In the genomic region with DNA sequence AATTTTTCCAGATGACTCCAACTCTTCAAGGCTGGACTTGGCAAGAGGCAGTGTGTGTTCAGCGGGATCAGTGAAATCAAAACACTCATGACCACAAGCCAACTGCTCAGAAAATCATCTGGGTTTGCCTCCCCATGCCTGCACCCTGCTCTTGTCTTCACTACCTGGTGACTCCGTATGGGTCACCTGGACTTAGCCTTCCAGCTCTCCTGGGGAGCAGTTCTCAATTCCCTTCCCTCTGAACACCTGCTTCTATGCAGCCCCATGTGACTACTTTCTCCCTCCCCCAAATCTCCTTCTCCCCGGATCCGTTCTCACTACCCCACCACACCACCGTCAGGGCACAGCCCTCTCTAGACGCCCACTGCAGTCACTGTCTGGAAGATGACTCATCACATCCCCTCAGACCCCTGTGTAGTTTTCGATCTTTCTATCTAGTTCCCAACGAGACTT, we compare ENCODE assay signal across 10 cellular contexts.
DNase-seq lines count a peak whose midpoint lies in the region; ATAC-seq and TF ChIP-seq lines count a peak whose summit lies in the region.
"Had no signal": no experiment of that assay in that cellular context is flagged by ENCODE, and none has a peak within 500 bp of the region (broad histone marks: within the 10 kb centered on the region; RNA-seq: fewer than 3 reads in every experiment).

No MANE protein-coding gene starts in this region.

- ATAC-seq in GM18867 (IDR thresholded peaks at IDR 0.05; ENCODE audit: unreplicated experiment) (peak; percentile 47), HG02588 (IDR thresholded peaks at IDR 0.05; ENCODE audit: unreplicated experiment) (peak; percentile 75), omental fat pad (ENCODE audit: low FRiP score) (no peak), esophagus mucosa (no peak)
- ATAC-seq: body of pancreas, SK-N-SH treated with all-trans-retinoic acid at 6 μM for 48 hours had no signal

- H3K4me1 ChIP-seq in SK-N-SH (ENCODE audit: control insufficient read depth in 1 of 2, insufficient read depth in 2 of 2, low read depth in 1 of 2, low read length in 1 of 2) = peaks cover 0 to 5% of the 10 kb centered on the region in 2 experiments; a peak in 1 of 4 replicates
- H3K4me1 ChIP-seq: body of pancreas had no signal

- H3K9me3 ChIP-seq in SU-DHL-6 (ENCODE audit: insufficient read depth, low read length) (no peaks in the 10 kb centered on the region), SK-N-SH (no peaks in the 10 kb centered on the region)
- H3K9me3 ChIP-seq: body of pancreas had no signal

- peak; percentile 5 for DNase-seq in omental fat pad (ENCODE audit: low spot score)
- no peak for DNase-seq in SK-N-SH
- no peak for DNase-seq in HEK293T (ENCODE audit: extremely low spot score)
- DNase-seq in GM19240 (ENCODE audit: insufficient read length, low spot score) = no peak

- H3K36me3 ChIP-seq in SU-DHL-6 (ENCODE audit: low read length) = no peaks in the 10 kb centered on the region
- no peaks in the 10 kb centered on the region for H3K36me3 ChIP-seq in SK-N-SH (replicated peaks in 1 of 2; ENCODE audit: control insufficient read depth in 1 of 2, insufficient read depth in 2 of 2, low read length in 1 of 2)

- H3F3A ChIP-seq in SU-DHL-6 (ENCODE audit: insufficient read depth) = peaks cover 11% of the 10 kb centered on the region
- no peaks in the 10 kb centered on the region for H3F3A ChIP-seq in SK-N-SH (replicated peaks; ENCODE audit: insufficient read depth)

- POLR2A ChIA-PET in SK-N-SH (lab: Yijun Ruan, JAX) = no interaction called here
- POLR2A ChIA-PET in HEK293T (lab: Yijun Ruan, JAX) = no interaction called here

- H3K9me2 ChIP-seq in SU-DHL-6 (replicated peaks; ENCODE audit: insufficient read depth, low read length) = no peaks in the 10 kb centered on the region
- H3K9me2 ChIP-seq in SK-N-SH = 0 out of 2 replicates have a peak, but pooled peaks cover 3% of the 10 kb centered on the region

- H3K4me3 ChIP-seq in SU-DHL-6 (ENCODE audit: insufficient read depth, low read length, poor library complexity, severe bottlenecking) (peak overlapping the region; percentile 23), SK-N-SH (ENCODE audit: low read depth in 2 of 2, low read length in 1 of 2) (no peak overlapping the region)
- H3K4me3 ChIP-seq: body of pancreas had no signal

- H3K9ac ChIP-seq in SU-DHL-6 (ENCODE audit: low read length) (peak overlapping the region; percentile 44), SK-N-SH (no peak overlapping the region)

- TF ChIP-seq CTCF in SU-DHL-6 (IDR thresholded peaks at IDR 0.05; ENCODE audit: insufficient read depth, low read length, poor library complexity, severe bottlenecking) = no peak
- TF ChIP-seq CTCF in omental fat pad (IDR thresholded peaks at IDR 0.05) = no peak
- no peak for TF ChIP-seq CTCF in SK-N-SH (IDR thresholded peaks at IDR 0.05)

- H4K20me1 ChIP-seq in SU-DHL-6 (ENCODE audit: low read depth, low read length) = no peaks in the 10 kb centered on the region
- H4K20me1 ChIP-seq in SK-N-SH (ENCODE audit: insufficient read depth) = no peaks in the 10 kb centered on the region

- peak overlapping the region; percentile 75 for H3K27ac ChIP-seq in SU-DHL-6 (ENCODE audit: low read depth, low read length)
- H3K27ac ChIP-seq in SK-N-SH (ENCODE audit: low read depth in 2 of 2, low read length in 1 of 2) = no peak overlapping the region
- H3K27ac ChIP-seq: body of pancreas had no signal

- H3K27me3 ChIP-seq in SU-DHL-6 (ENCODE audit: low read length) (no peaks in the 10 kb centered on the region), SK-N-SH (ENCODE audit: insufficient read depth) (no peaks in the 10 kb centered on the region)
- H3K27me3 ChIP-seq: body of pancreas had no signal

- no peak for TF ChIP-seq EP300 in SK-N-SH (IDR thresholded peaks at IDR 0.05; ENCODE audit: borderline replicate concordance in 1 of 2, low read depth in 1 of 2, low read length in 1 of 2)

- 71% methylated on average over 8 of the region's 8 CpGs for WGBS in SK-N-SH (ENCODE audit: low lambda C conversion rate)

- CTCF ChIA-PET in SK-N-SH (lab: Yijun Ruan, JAX) (no interaction called here), HEK293T (lab: Yijun Ruan, JAX) (no interaction called here)

- peak overlapping the region; percentile 10 for H2AFZ ChIP-seq in SU-DHL-6 (ENCODE audit: low read depth, low read length, severe bottlenecking)
- no peak overlapping the region for H2AFZ ChIP-seq in SK-N-SH (ENCODE audit: low read depth)

- TF ChIP-seq RAD21 in SK-N-SH (IDR thresholded peaks at IDR 0.05; ENCODE audit: low read length) = no peak

- H3K79me2 ChIP-seq in SU-DHL-6 (ENCODE audit: insufficient read depth, low read length) = no peaks in the 10 kb centered on the region
- H3K79me2 ChIP-seq in SK-N-SH (ENCODE audit: insufficient read depth) = no peaks in the 10 kb centered on the region

- H3K4me2 ChIP-seq in SU-DHL-6 (ENCODE audit: low read depth, low read length, poor library complexity, severe bottlenecking) (peak overlapping the region; percentile 58), SK-N-SH (no peak overlapping the region)

TF ChIP-seq in SK-N-SH, 30 proteins besides CTCF, POLR2A, EP300 and RAD21 (continues in another document):
- TF ChIP-seq RXRA (IDR thresholded peaks at IDR 0.05; ENCODE audit: borderline replicate concordance, low read depth) = no peak
- TF ChIP-seq, protein P1, sequence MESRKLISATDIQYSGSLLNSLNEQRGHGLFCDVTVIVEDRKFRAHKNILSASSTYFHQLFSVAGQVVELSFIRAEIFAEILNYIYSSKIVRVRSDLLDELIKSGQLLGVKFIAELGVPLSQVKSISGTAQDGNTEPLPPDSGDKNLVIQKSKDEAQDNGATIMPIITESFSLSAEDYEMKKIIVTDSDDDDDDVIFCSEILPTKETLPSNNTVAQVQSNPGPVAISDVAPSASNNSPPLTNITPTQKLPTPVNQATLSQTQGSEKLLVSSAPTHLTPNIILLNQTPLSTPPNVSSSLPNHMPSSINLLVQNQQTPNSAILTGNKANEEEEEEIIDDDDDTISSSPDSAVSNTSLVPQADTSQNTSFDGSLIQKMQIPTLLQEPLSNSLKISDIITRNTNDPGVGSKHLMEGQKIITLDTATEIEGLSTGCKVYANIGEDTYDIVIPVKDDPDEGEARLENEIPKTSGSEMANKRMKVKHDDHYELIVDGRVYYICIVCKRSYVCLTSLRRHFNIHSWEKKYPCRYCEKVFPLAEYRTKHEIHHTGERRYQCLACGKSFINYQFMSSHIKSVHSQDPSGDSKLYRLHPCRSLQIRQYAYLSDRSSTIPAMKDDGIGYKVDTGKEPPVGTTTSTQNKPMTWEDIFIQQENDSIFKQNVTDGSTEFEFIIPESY (IDR thresholded peaks at IDR 0.05; ENCODE audit: borderline replicate concordance, low read depth) = no peak
- no peak for TF ChIP-seq GATA2 (CRISPR knock-in tag; IDR thresholded peaks at IDR 0.05)
- TF ChIP-seq POLR2AphosphoS5 (IDR thresholded peaks at IDR 0.05; ENCODE audit: low read depth, low read length) = no peak
- no peak for TF ChIP-seq FOXJ3 (CRISPR knock-in tag; IDR thresholded peaks at IDR 0.05)
- no peak for TF ChIP-seq RFX5 (IDR thresholded peaks at IDR 0.05; ENCODE audit: low read length)
- TF ChIP-seq, protein P2, sequence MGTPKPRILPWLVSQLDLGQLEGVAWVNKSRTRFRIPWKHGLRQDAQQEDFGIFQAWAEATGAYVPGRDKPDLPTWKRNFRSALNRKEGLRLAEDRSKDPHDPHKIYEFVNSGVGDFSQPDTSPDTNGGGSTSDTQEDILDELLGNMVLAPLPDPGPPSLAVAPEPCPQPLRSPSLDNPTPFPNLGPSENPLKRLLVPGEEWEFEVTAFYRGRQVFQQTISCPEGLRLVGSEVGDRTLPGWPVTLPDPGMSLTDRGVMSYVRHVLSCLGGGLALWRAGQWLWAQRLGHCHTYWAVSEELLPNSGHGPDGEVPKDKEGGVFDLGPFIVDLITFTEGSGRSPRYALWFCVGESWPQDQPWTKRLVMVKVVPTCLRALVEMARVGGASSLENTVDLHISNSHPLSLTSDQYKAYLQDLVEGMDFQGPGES (IDR thresholded peaks at IDR 0.05; ENCODE audit: low read depth, low read length) = no peak
- no peak for TF ChIP-seq YY1 (IDR thresholded peaks at IDR 0.05; ENCODE audit: low read depth)

TF ChIP-seq in HEK293T, 16 proteins besides CTCF, POLR2A, EP300 and RAD21:
- TF ChIP-seq SP1 (IDR thresholded peaks at IDR 0.05) = no peak
- no peak for TF ChIP-seq TARDBP (IDR thresholded peaks at IDR 0.05)
- no peak for TF ChIP-seq HDGF (IDR thresholded peaks at IDR 0.05; ENCODE audit: borderline replicate concordance)
- no peak for TF ChIP-seq SUZ12 (IDR thresholded peaks at IDR 0.05)
- no peak for TF ChIP-seq L3MBTL2 (conservative IDR thresholded peaks at IDR 0.05)
- TF ChIP-seq BHLHE40 (IDR thresholded peaks at IDR 0.05; ENCODE audit: borderline replicate concordance) = no peak
- no peak for TF ChIP-seq FOXA1 (IDR thresholded peaks at IDR 0.05)
- TF ChIP-seq CTBP1 (IDR thresholded peaks at IDR 0.05; ENCODE audit: borderline replicate concordance) = no peak
- TF ChIP-seq, protein P3, sequence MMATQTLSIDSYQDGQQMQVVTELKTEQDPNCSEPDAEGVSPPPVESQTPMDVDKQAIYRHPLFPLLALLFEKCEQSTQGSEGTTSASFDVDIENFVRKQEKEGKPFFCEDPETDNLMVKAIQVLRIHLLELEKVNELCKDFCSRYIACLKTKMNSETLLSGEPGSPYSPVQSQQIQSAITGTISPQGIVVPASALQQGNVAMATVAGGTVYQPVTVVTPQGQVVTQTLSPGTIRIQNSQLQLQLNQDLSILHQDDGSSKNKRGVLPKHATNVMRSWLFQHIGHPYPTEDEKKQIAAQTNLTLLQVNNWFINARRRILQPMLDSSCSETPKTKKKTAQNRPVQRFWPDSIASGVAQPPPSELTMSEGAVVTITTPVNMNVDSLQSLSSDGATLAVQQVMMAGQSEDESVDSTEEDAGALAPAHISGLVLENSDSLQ (IDR thresholded peaks at IDR 0.05) = no peak
- no peak for TF ChIP-seq FOXM1 (IDR thresholded peaks at IDR 0.05; ENCODE audit: borderline replicate concordance)
- no peak for TF ChIP-seq ARNT (IDR thresholded peaks at IDR 0.05)
- no peak for TF ChIP-seq FOXK2 (IDR thresholded peaks at IDR 0.05)
- TF ChIP-seq ZNF384 (IDR thresholded peaks at IDR 0.05) = no peak
- no peak for TF ChIP-seq LEF1 (IDR thresholded peaks at IDR 0.05; ENCODE audit: borderline replicate concordance)

Comparison
In these comparisons a context has a peak if more than half of its experiments do, and no peak if none do; other contexts are left out.
1. ATAC-seq: peak in GM18867 (single experiment) and HG02588 (single experiment); none in omental fat pad (single experiment) and esophagus mucosa (single experiment).